ENCODE assay signal across 21 cellular contexts in the genomic region with DNA sequence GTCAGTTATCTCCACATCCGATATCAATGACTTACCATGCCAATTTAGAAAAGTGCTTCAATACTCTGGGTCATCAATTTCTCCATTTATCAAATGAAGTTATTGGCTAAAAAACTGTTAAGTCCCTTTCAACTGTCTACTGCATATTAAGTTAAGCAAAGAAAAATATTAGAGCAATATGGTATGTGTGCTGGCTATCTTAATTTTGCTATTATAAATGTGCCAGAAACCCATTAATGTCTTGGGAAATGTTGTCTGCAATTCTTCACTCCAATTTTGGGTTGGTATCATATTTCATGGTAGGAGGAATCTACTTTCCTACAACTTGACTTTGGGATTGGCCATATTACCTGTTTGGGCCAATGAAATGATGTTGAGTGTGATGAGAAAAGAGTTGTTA.
DNase-seq lines count a peak whose midpoint lies in the region; FAIRE-seq and TF ChIP-seq lines count a peak whose summit lies in the region.
"Had no signal": no experiment of that assay in that cellular context is flagged by ENCODE, and none has a peak within 500 bp of the region (broad histone marks: within the 10 kb centered on the region; RNA-seq: fewer than 3 reads in every experiment).

No MANE protein-coding gene starts in this region.

- H3K9ac ChIP-seq in endothelial cell of umbilical vein (replicated peaks; ENCODE audit: extremely low read depth, insufficient read depth, low read length), result no peak overlapping the region
- H3K9ac ChIP-seq: BLaER1 had no signal

- intact Hi-C loops in endothelial cell of umbilical vein (cut with micrococcal nuclease), result no loop called here
- intact Hi-C loops in uterus (cut with DNase I; ENCODE audit: low total_unique reads), result no loop called here

- H3K9me1 ChIP-seq in endothelial cell of umbilical vein (replicated peaks; ENCODE audit: control insufficient read depth, extremely low read depth, insufficient read depth, low read length), result no peaks in the 10 kb centered on the region

- H2AFZ ChIP-seq in endothelial cell of umbilical vein (ENCODE audit: low read depth, low read length), result no peak overlapping the region
- H2AFZ ChIP-seq: GM23338 had no signal

- FAIRE-seq in endothelial cell of umbilical vein (lab: Jason Lieb, UNC), result peak; percentile 37
- FAIRE-seq: A204.1, G401.6, GM12892 had no signal

- CTCF ChIA-PET in endothelial cell of umbilical vein (lab: Charles Lee), result no interaction called here

- TF ChIP-seq CTCF in endothelial cell of umbilical vein (IDR thresholded peaks at IDR 0.05; ENCODE audit: extremely low read depth in 1 of 2, insufficient read depth in 1 of 2, low read depth in 1 of 2, low read length in 2 of 2), result no peak
- no peak for TF ChIP-seq CTCF in uterus (IDR thresholded peaks at IDR 0.05)

- H3K4me1 ChIP-seq in endothelial cell of umbilical vein (ENCODE audit: control insufficient read depth, extremely low read depth, insufficient read depth, low read length) (no peaks in the 10 kb centered on the region), mesodermal cell (ENCODE audit: control insufficient read depth, insufficient read depth, low read length, poor library complexity, severe bottlenecking) (no peaks in the 10 kb centered on the region), uterus (no peaks in the 10 kb centered on the region)
- H3K4me1 ChIP-seq: BLaER1, Caco-2 had no signal

- POLR2A ChIA-PET in endothelial cell of umbilical vein (lab: Charles Lee), result no interaction called here

- TF ChIP-seq POLR2A in endothelial cell of umbilical vein (IDR thresholded peaks at IDR 0.05; ENCODE audit: low read depth, low read length) (no peak), uterus (IDR thresholded peaks at IDR 0.05) (no peak)

- DNase-seq in DMS 273 (lab: John Stamatoyannopoulos, UW; ENCODE audit: unreplicated experiment) (peak; percentile 23), DMS 273 treated with DMSO at 0.1 percent for 48 hours (lab: John Stamatoyannopoulos, UW) (no peak), SK-N-DZ (ENCODE audit: low spot score) (peak; percentile 64), endothelial cell of umbilical vein (ENCODE audit: low read depth, low spot score) (no peak), NCI-H1105 (lab: John Stamatoyannopoulos, UW) (no peak), cerebellum (ENCODE audit: low spot score) (no peak), uterus (no peak)
- DNase-seq: Caco-2; CD4-positive, CD25-positive, alpha-beta regulatory T cell; CD8-positive, alpha-beta T cell; DMS153; DND-41; H9 had no signal

- H3K27ac ChIP-seq in endothelial cell of umbilical vein (ENCODE audit: insufficient read depth, low read depth, low read length), result no peak overlapping the region
- peak overlapping the region; percentile 19 for H3K27ac ChIP-seq in mesodermal cell (ENCODE audit: low read depth, low read length, severe bottlenecking)
- H3K27ac ChIP-seq in uterus, result no peak overlapping the region
- H3K27ac ChIP-seq: 22Rv1, BLaER1, C4-2B had no signal

- dilution Hi-C loops in endothelial cell of umbilical vein (cut with MboI; ENCODE audit: extremely low pct_ligation_motif_present, low sequenced_read_pairs), result no loop called here

- H4K20me1 ChIP-seq in endothelial cell of umbilical vein (replicated peaks; ENCODE audit: control insufficient read depth, extremely low read depth, insufficient read depth, low read length), result no peaks in the 10 kb centered on the region
- H4K20me1 ChIP-seq: BLaER1 had no signal

- H3K4me2 ChIP-seq in endothelial cell of umbilical vein (ENCODE audit: insufficient read depth, low read length), result no peak overlapping the region
- H3K4me2 ChIP-seq: BLaER1, GM23338 had no signal

- no peaks in the 10 kb centered on the region for H3K36me3 ChIP-seq in endothelial cell of umbilical vein (ENCODE audit: control insufficient read depth in 2 of 2, extremely low read depth in 1 of 2, insufficient read depth in 2 of 2, low read length in 2 of 2)
- H3K36me3 ChIP-seq in mesodermal cell (ENCODE audit: control insufficient read depth, insufficient read depth, low read length), result no peaks in the 10 kb centered on the region
- no peaks in the 10 kb centered on the region for H3K36me3 ChIP-seq in uterus
- H3K36me3 ChIP-seq: BLaER1 had no signal

- H3K9me3 ChIP-seq in endothelial cell of umbilical vein (replicated peaks; ENCODE audit: control insufficient read depth, insufficient read depth, low read length), result no peaks in the 10 kb centered on the region
- no peaks in the 10 kb centered on the region for H3K9me3 ChIP-seq in mesodermal cell (ENCODE audit: control insufficient read depth, low read length)
- no peaks in the 10 kb centered on the region for H3K9me3 ChIP-seq in uterus
- H3K9me3 ChIP-seq: Caco-2 had no signal

- H3K27me3 ChIP-seq in endothelial cell of umbilical vein (ENCODE audit: control insufficient read depth in 2 of 2, insufficient read depth in 2 of 2, low read length in 2 of 2) (no peaks in the 10 kb centered on the region), uterus (no peaks in the 10 kb centered on the region)
- H3K27me3 ChIP-seq: BLaER1 had no signal

- BruUV-seq in endothelial cell of umbilical vein (replicated peaks; lab: Mats Ljungman, UMichigan), result no TSS peak

- no peaks in the 10 kb centered on the region for H3K79me2 ChIP-seq in endothelial cell of umbilical vein (ENCODE audit: control insufficient read depth, insufficient read depth, low read length)

- WGBS in mesodermal cell (ENCODE audit: insufficient coverage in 2 of 2), 2 experiments, result no CpG with 5 or more reads among the region's 1 CpG

- H3K4me3 ChIP-seq in endothelial cell of umbilical vein (replicated peaks in 1 of 3; ENCODE audit: insufficient read depth in 1 of 3, low read depth in 1 of 3, low read length in 3 of 3) (no peak overlapping the region), mesodermal cell (ENCODE audit: extremely low read depth, insufficient read depth, low read length, poor library complexity, severe bottlenecking) (no peak overlapping the region), uterus (no peak overlapping the region)
- H3K4me3 ChIP-seq: BLaER1, GM23338 had no signal

TF ChIP-seq in endothelial cell of umbilical vein, 7 proteins besides CTCF, POLR2A, EP300 and RAD21:
- TF ChIP-seq GATA2 (IDR thresholded peaks at IDR 0.05; ENCODE audit: insufficient read depth, insufficient read length, low read depth, low read length), result no peak
TF ChIP-seq in endothelial cell of umbilical vein: peak in this region for 0.

Comparison
In these comparisons a context has a peak if more than half of its experiments do, and no peak if none do; other contexts are left out.
1. DNase-seq: peak in DMS 273 (single experiment) and SK-N-DZ (single experiment); none in DMS 273 treated with DMSO at 0.1 percent for 48 hours (single experiment), endothelial cell of umbilical vein (single experiment), NCI-H1105 (single experiment), cerebellum (single experiment) and uterus (0 of 2).